5 cellular contexts compared by ENCODE assay signal in the genomic region with DNA sequence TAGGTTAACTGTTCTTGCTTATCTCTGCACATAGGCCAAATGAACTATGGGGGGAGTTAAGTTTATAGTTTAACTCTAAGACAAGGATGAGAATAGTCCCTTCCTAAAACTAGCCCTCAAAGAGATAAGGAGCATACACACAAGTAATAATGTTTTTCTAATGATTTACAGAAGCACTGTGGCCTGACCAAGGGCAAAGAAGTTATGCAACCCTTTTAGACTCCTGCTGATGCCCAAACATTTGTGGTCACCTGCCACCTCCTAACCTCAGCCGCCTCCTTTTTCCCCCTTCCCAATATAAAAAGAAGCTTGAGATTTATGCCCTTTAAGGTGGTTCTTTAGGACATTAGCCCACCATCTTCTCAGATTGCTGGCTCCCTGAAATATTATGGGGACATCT.
"Had no signal": no experiment of that assay in that cellular context is flagged by ENCODE, and none has a peak within 500 bp of the region (broad histone marks: within the 10 kb centered on the region; RNA-seq: fewer than 3 reads in every experiment).

No MANE protein-coding gene starts in this region.

- H3K36me3 Mint-ChIP-seq: IgD-negative memory B cell had no signal

- H3K4me1 Mint-ChIP-seq: IgD-negative memory B cell had no signal

- ATAC-seq: HepG2, K562 had no signal

- H3K4me3 ChIP-seq: K562 had no signal

- DNase-seq: IMR-90 had no signal

- FAIRE-seq: HepG2, HTR-8/SVneo, K562 had no signal

- H3K4me3 Mint-ChIP-seq: IgD-negative memory B cell had no signal

- H3K27me3 Mint-ChIP-seq: IgD-negative memory B cell had no signal
